In genomic region chr20:53001502-53002301, GRCh38 we compare ENCODE assay signal across 9 cellular contexts. TPM values are rescaled to one million over a fixed set of nuclear protein-coding genes. Genes with fewer than 3 reads are reported as not detected.
A peak's percentile ranks its signal among the peaks of the same experiment; 100 is the strongest.
DNase-seq lines count a peak whose midpoint lies in the region; ATAC-seq and TF ChIP-seq lines count a peak whose summit lies in the region.
"Had no signal": no experiment of that assay in that cellular context is flagged by ENCODE, and none has a peak within 500 bp of the region (broad histone marks: within the 10 kb centered on the region; RNA-seq: fewer than 3 reads in every experiment).

No MANE protein-coding gene starts in this region.

- no peak overlapping the region for H3K27ac ChIP-seq in suprapubic skin
- H3K27ac ChIP-seq: C4-2B had no signal

- intact Hi-C loops in activated naive CD4-positive, alpha-beta T cell treated with anti-CD3 and anti-CD28 coated beads for 36 hours (cut with micrococcal nuclease): loop anchor here (1.0 to 2.0 kb wide), 8 partner anchors 21 to 598 kb away; no protein-coding TSS in a partner anchor

- H3K4me1 Mint-ChIP-seq in activated naive CD4-positive, alpha-beta T cell treated with anti-CD3 and anti-CD28 coated beads for 36 hours (ENCODE audit: low read depth): peaks cover 88% of the 10 kb centered on the region
- H3K4me1 Mint-ChIP-seq in activated T-helper 17 cell treated with anti-CD3 and anti-CD28 coated beads, Interleukin-2, amount 50 U/mL, for 72 hours: peaks cover 30% of the 10 kb centered on the region
- peaks cover 42% of the 10 kb centered on the region for H3K4me1 Mint-ChIP-seq in stimulated activated naive CD8-positive, alpha-beta T cell treated with anti-CD3 and anti-CD28 coated beads, Interleukin-15, Interleukin-2, amounts not matched to agents 100 ng/mL and 50 ng/mL, for 24 hours (ENCODE audit: low read depth)

- no peaks in the 10 kb centered on the region for H3K36me3 ChIP-seq in suprapubic skin

- peak overlapping the region; percentile 99 for H3K27ac Mint-ChIP-seq in activated naive CD4-positive, alpha-beta T cell treated with anti-CD3 and anti-CD28 coated beads for 36 hours
- H3K27ac Mint-ChIP-seq in activated T-helper 17 cell treated with anti-CD3 and anti-CD28 coated beads, Interleukin-2, amount 50 U/mL, for 72 hours: peak overlapping the region; percentile 94
- H3K27ac Mint-ChIP-seq in stimulated activated naive CD8-positive, alpha-beta T cell treated with anti-CD3 and anti-CD28 coated beads, Interleukin-15, Interleukin-2, amounts not matched to agents 100 ng/mL and 50 ng/mL, for 24 hours: peak overlapping the region; percentile 89

- CTCF ChIA-PET in activated naive CD4-positive, alpha-beta T cell treated with anti-CD3 and anti-CD28 coated beads for 36 hours (lab: Charles Lee): interaction anchor here (0.9 to 2.1 kb wide), 4 partner anchors 20 to 1212 kb away, joined by 4 to 7 read pairs (median 5); no protein-coding TSS in a partner anchor

- no peak overlapping the region for H3K4me3 ChIP-seq in suprapubic skin

- H3K27me3 ChIP-seq in suprapubic skin: no peaks in the 10 kb centered on the region

- peak; percentile 68 for ATAC-seq in HG03025 (IDR thresholded peaks at IDR 0.05; ENCODE audit: low FRiP score, unreplicated experiment)
- ATAC-seq in activated T-helper 17 cell treated with anti-CD3 and anti-CD28 coated beads, Interleukin-2, amount 50 U/mL, for 72 hours (replicated peaks): peak; percentile 60
- no peak for ATAC-seq in GM19452 (IDR thresholded peaks at IDR 0.05; ENCODE audit: unreplicated experiment)

- no peak for TF ChIP-seq EP300 in suprapubic skin (IDR thresholded peaks at IDR 0.05)

- peaks cover 7% of the 10 kb centered on the region for H3K4me1 ChIP-seq in suprapubic skin

- H3K9me3 ChIP-seq in suprapubic skin: no peaks in the 10 kb centered on the region

- WGBS in suprapubic skin: 65% methylated on average over 9 of the region's 9 CpGs

- no peak for TF ChIP-seq POLR2A in suprapubic skin (IDR thresholded peaks at IDR 0.05)

- TF ChIP-seq CTCF in suprapubic skin (IDR thresholded peaks at IDR 0.05): no peak

- peak overlapping the region; percentile 71 for H3K4me3 Mint-ChIP-seq in activated naive CD4-positive, alpha-beta T cell treated with anti-CD3 and anti-CD28 coated beads for 36 hours
- peak overlapping the region; percentile 82 for H3K4me3 Mint-ChIP-seq in activated T-helper 17 cell treated with anti-CD3 and anti-CD28 coated beads, Interleukin-2, amount 50 U/mL, for 72 hours
- H3K4me3 Mint-ChIP-seq in stimulated activated naive CD8-positive, alpha-beta T cell treated with anti-CD3 and anti-CD28 coated beads, Interleukin-15, Interleukin-2, amounts not matched to agents 100 ng/mL and 50 ng/mL, for 24 hours: peak overlapping the region; percentile 80

- no peaks in the 10 kb centered on the region for H3K27me3 Mint-ChIP-seq in activated naive CD4-positive, alpha-beta T cell treated with anti-CD3 and anti-CD28 coated beads for 36 hours (ENCODE audit: low read depth)
- H3K27me3 Mint-ChIP-seq in activated T-helper 17 cell treated with anti-CD3 and anti-CD28 coated beads, Interleukin-2, amount 50 U/mL, for 72 hours: no peaks in the 10 kb centered on the region
- no peaks in the 10 kb centered on the region for H3K27me3 Mint-ChIP-seq in stimulated activated naive CD8-positive, alpha-beta T cell treated with anti-CD3 and anti-CD28 coated beads, Interleukin-15, Interleukin-2, amounts not matched to agents 100 ng/mL and 50 ng/mL, for 24 hours

- no peaks in the 10 kb centered on the region for H3K9me3 Mint-ChIP-seq in activated naive CD4-positive, alpha-beta T cell treated with anti-CD3 and anti-CD28 coated beads for 36 hours
- no peaks in the 10 kb centered on the region for H3K9me3 Mint-ChIP-seq in activated T-helper 17 cell treated with anti-CD3 and anti-CD28 coated beads, Interleukin-2, amount 50 U/mL, for 72 hours
- H3K9me3 Mint-ChIP-seq in stimulated activated naive CD8-positive, alpha-beta T cell treated with anti-CD3 and anti-CD28 coated beads, Interleukin-15, Interleukin-2, amounts not matched to agents 100 ng/mL and 50 ng/mL, for 24 hours: no peaks in the 10 kb centered on the region

- H3K36me3 Mint-ChIP-seq in activated naive CD4-positive, alpha-beta T cell treated with anti-CD3 and anti-CD28 coated beads for 36 hours (ENCODE audit: low read depth): peaks cover 26% of the 10 kb centered on the region
- peaks cover 39% of the 10 kb centered on the region for H3K36me3 Mint-ChIP-seq in activated T-helper 17 cell treated with anti-CD3 and anti-CD28 coated beads, Interleukin-2, amount 50 U/mL, for 72 hours (ENCODE audit: low read depth)
- H3K36me3 Mint-ChIP-seq in stimulated activated naive CD8-positive, alpha-beta T cell treated with anti-CD3 and anti-CD28 coated beads, Interleukin-15, Interleukin-2, amounts not matched to agents 100 ng/mL and 50 ng/mL, for 24 hours (ENCODE audit: low read depth): no peaks in the 10 kb centered on the region

- peak; percentile 60 for DNase-seq in activated naive CD4-positive, alpha-beta T cell treated with anti-CD3 and anti-CD28 coated beads for 36 hours
- DNase-seq in activated naive CD4-positive, alpha-beta T cell (lab: John Stamatoyannopoulos, UW): no peak
- no peak for DNase-seq in suprapubic skin (ENCODE audit: low spot score in 2 of 2)
- DNase-seq in NK-92 treated with Interleukin-12 subunit alpha and Interleukin-12 subunit beta, amount 100 ng/mL, for 24 hours (lab: John Stamatoyannopoulos, UW): no peak

RNA-seq across cellular contexts. Expression of gene TSHZ2, which starts 29.5 kb away (rescaled TPM):
- 10 to 100 TPM; 34.1 to 37.8 TPM for total RNA-seq in activated naive CD4-positive, alpha-beta T cell treated with anti-CD3 and anti-CD28 coated beads for 36 hours
- 10 to 100 TPM; 29.8 to 58.2 TPM for total RNA-seq in activated T-helper 17 cell treated with anti-CD3 and anti-CD28 coated beads, Interleukin-2, amount 50 U/mL, for 72 hours
- total RNA-seq in suprapubic skin: 10 to 100 TPM; 10.2 to 24.7 (median 19.2) TPM
